ENCODE assay signal across 8 cellular contexts in genomic region chr4:54217642-54218486, GRCh38. TPM values are rescaled to one million over a fixed set of nuclear protein-coding genes. Genes with fewer than 3 reads are reported as not detected.
DNase-seq lines count a peak whose midpoint lies in the region; ATAC-seq, FAIRE-seq and TF ChIP-seq lines count a peak whose summit lies in the region.

No MANE protein-coding gene starts in this region.

- no peak overlapping the region for H3K4ac ChIP-seq in H1 (replicated peaks; ENCODE audit: insufficient read length, low read depth, low read length)

- BruUV-seq in A673 (replicated peaks; lab: Mats Ljungman, UMichigan), result no TSS peak

- H3K36me3 Mint-ChIP-seq in activated CD4-positive, alpha-beta memory T cell treated with anti-CD3 and anti-CD28 coated beads, Interleukin-2, amount 10 ng/mL, durations not matched to agents 7 days and 5 days (ENCODE audit: low read depth), result no peaks in the 10 kb centered on the region

- no peak overlapping the region for H3K18ac ChIP-seq in H1 (ENCODE audit: extremely low read depth, low read length)

- no peaks in the 10 kb centered on the region for H3K9me3 Mint-ChIP-seq in activated CD4-positive, alpha-beta memory T cell treated with anti-CD3 and anti-CD28 coated beads, Interleukin-2, amount 10 ng/mL, durations not matched to agents 7 days and 5 days

- no peak for TF ChIP-seq POLR2A in H1 (IDR thresholded peaks at IDR 0.05; ENCODE audit: control extremely low read depth in 1 of 2, low read depth in 2 of 2, low read length in 2 of 2)

- peaks cover 33% of the 10 kb centered on the region for H3K27me3 Mint-ChIP-seq in activated CD4-positive, alpha-beta memory T cell treated with anti-CD3 and anti-CD28 coated beads, Interleukin-2, amount 10 ng/mL, durations not matched to agents 7 days and 5 days

- H3K4me1 Mint-ChIP-seq in activated CD4-positive, alpha-beta memory T cell treated with anti-CD3 and anti-CD28 coated beads, Interleukin-2, amount 10 ng/mL, durations not matched to agents 7 days and 5 days, result peaks cover 3% of the 10 kb centered on the region

- no peak overlapping the region for H4K8ac ChIP-seq in H1 (ENCODE audit: extremely low read depth, insufficient read depth, low read length)

- peak overlapping the region; percentile 96; the same call in 1 of the 2 replicates for H2AFZ ChIP-seq in H1 (ENCODE audit: low read length)

- H3K14ac ChIP-seq in H1 (ENCODE audit: insufficient read length), result no peak overlapping the region

- CTCF ChIA-PET in A673 (lab: Charles Lee) (interaction anchor here (1.2 kb wide), 1 partner anchor 288 kb away, joined by 5 read pairs; no protein-coding TSS in a partner anchor), H1 (lab: Charles Lee; ENCODE audit: partially characterized antibody) (interaction anchor here (0.5 to 7.6 kb wide), 42 partner anchors 8 to 1188 kb away, joined by 3 to 79 read pairs (median 3); partner anchors contain the start of gene GSX2)
- CTCF ChIA-PET in activated CD4-positive, alpha-beta memory T cell treated with anti-CD3 and anti-CD28 coated beads, Interleukin-2, amount 10 ng/mL, durations not matched to agents 7 days and 5 days (lab: Charles Lee), result interaction anchor here (0.9 to 4.2 kb wide), 6 partner anchors 15 to 1020 kb away, joined by 3 to 24 read pairs (median 8); no protein-coding TSS in a partner anchor

- H3K4me3 ChIP-seq in A673 (ENCODE audit: low read depth, low read length, poor library complexity, severe bottlenecking) (no peak overlapping the region), H1 (ENCODE audit: extremely low read depth in 1 of 4, insufficient read depth in 2 of 4, low read depth in 3 of 4, low read length in 4 of 4) (peak overlapping the region; percentile 12 to 59 (median 42); a peak in 6 of 8 replicates), lung (no peak overlapping the region)

- no peak for TF ChIP-seq EP300 in H1 (IDR thresholded peaks at IDR 0.05; ENCODE audit: borderline replicate concordance in 1 of 2, low read depth in 2 of 2, low read length in 2 of 2)

- H2BK120ac ChIP-seq in H1 (replicated peaks; ENCODE audit: low read depth, low read length), result no peak overlapping the region

- no peak overlapping the region for H4K91ac ChIP-seq in H1 (replicated peaks; ENCODE audit: insufficient read length, low read length)

- DNase-seq in A673 (ENCODE audit: low spot score) (peak; percentile 67), GM18507 (ENCODE audit: extremely low spot score, insufficient read length, low read depth) (no peak), NCI-H526 treated with DMSO at 0.1 percent for 48 hours (lab: John Stamatoyannopoulos, UW) (peak; percentile 75), H1 (ENCODE audit: low read depth in 1 of 2, low spot score in 2 of 2) (peak in 1 of 2 experiments; percentile 81), lung (ENCODE audit: low spot score) (peak; percentile 75)
- peak; percentile 53 for DNase-seq in activated CD4-positive, alpha-beta memory T cell treated with anti-CD3 and anti-CD28 coated beads, Interleukin-2, amount 10 ng/mL, durations not matched to agents 7 days and 5 days
- peak; percentile 23 for DNase-seq in stimulated activated CD8-positive, alpha-beta memory T cell treated with anti-CD3 and anti-CD28 coated beads, Interleukin-4, amount 100 ng/mL, for 24 hours (ENCODE audit: low read depth)

- H3K27me3 ChIP-seq in A673 (replicated peaks; ENCODE audit: insufficient read depth, low read depth, low read length, poor library complexity) (peaks cover 16% of the 10 kb centered on the region), H1 (replicated peaks in 1 of 4; ENCODE audit: control insufficient read depth in 3 of 4, extremely low read depth in 1 of 4, insufficient read depth in 3 of 4, low read length in 3 of 4) (peaks cover 0 to 34% (median 18%) of the 10 kb centered on the region in 4 experiments; a peak in 6 of 7 replicates), lung (ENCODE audit: control insufficient read depth, insufficient read depth) (no peaks in the 10 kb centered on the region)

- FAIRE-seq in GM18507 (lab: Jason Lieb, UNC) (peak; percentile 83), H1 (lab: Jason Lieb, UNC) (peak; percentile 92)

- H3K9me3 ChIP-seq in A673 (ENCODE audit: low read depth, low read length, poor library complexity, severe bottlenecking) (no peaks in the 10 kb centered on the region), H1 (ENCODE audit: insufficient read depth in 2 of 2, low read depth in 1 of 2, low read length in 1 of 2) (no peaks in the 10 kb centered on the region), lung (ENCODE audit: control insufficient read depth in 2 of 2, insufficient read depth in 1 of 2, low read length in 1 of 2) (no peaks in the 10 kb centered on the region)

- ATAC-seq in HG03520 (IDR thresholded peaks at IDR 0.05; ENCODE audit: unreplicated experiment) (peak; percentile 56), lung (ENCODE audit: insufficient read depth, low FRiP score) (peak; percentile 85)

- peak; percentile 90 to 93 for TF ChIP-seq RAD21 in H1 (IDR thresholded peaks at IDR 0.05 in 1 of 2, conservative IDR thresholded peaks at IDR 0.05 in 1 of 2; ENCODE audit: low read depth in 2 of 2, low read length in 2 of 2)

- no peak overlapping the region for H3K27ac Mint-ChIP-seq in activated CD4-positive, alpha-beta memory T cell treated with anti-CD3 and anti-CD28 coated beads, Interleukin-2, amount 10 ng/mL, durations not matched to agents 7 days and 5 days

- H2AK5ac ChIP-seq in H1 (ENCODE audit: low read depth, low read length), result no peak overlapping the region

- POLR2A ChIA-PET in A673 (lab: Charles Lee; ENCODE audit: low non-redundant PET) (no interaction called here), H1 (lab: Charles Lee; ENCODE audit: partially characterized antibody) (no interaction called here)
- POLR2A ChIA-PET in activated CD4-positive, alpha-beta memory T cell treated with anti-CD3 and anti-CD28 coated beads, Interleukin-2, amount 10 ng/mL, durations not matched to agents 7 days and 5 days (lab: Charles Lee), result no interaction called here

- H3K27ac ChIP-seq in A673 (ENCODE audit: low read depth, low read length, poor library complexity, severe bottlenecking) (no peak overlapping the region), H1 (ENCODE audit: low read depth, low read length) (no peak overlapping the region), lung (ENCODE audit: low read depth in 1 of 2, low read length in 1 of 2) (no peak overlapping the region)

- intact Hi-C loops in A673 (cut with micrococcal nuclease; ENCODE audit: unreplicated experiment), result loop anchor here (5.0 kb wide), 1 partner anchor 291 kb away; no protein-coding TSS in a partner anchor

- H4K5ac ChIP-seq in H1 (ENCODE audit: insufficient read length, low read depth, low read length), result no peak overlapping the region

- H3K4me2 ChIP-seq in H1 (ENCODE audit: insufficient read depth in 1 of 2, low read depth in 2 of 2, low read length in 2 of 2), result peak overlapping the region; percentile 36 to 97

- H2BK5ac ChIP-seq in H1 (ENCODE audit: low read depth, low read length), result no peak overlapping the region

- no peak overlapping the region for H3K4me3 Mint-ChIP-seq in activated CD4-positive, alpha-beta memory T cell treated with anti-CD3 and anti-CD28 coated beads, Interleukin-2, amount 10 ng/mL, durations not matched to agents 7 days and 5 days

- 12% methylated on average over 23 of the region's 23 CpGs; no CpG with 5 or more reads in 1 of the 2 experiments for WGBS in H1 (ENCODE audit: extremely low coverage in 1 of 2, insufficient coverage in 1 of 2, insufficient read length in 1 of 2, insufficient replicate concordance in 2 of 2, low coverage in 1 of 2, low lambda C conversion rate in 2 of 2, missing lambda C conversion rate in 1 of 2), 2 experiments
- 1% methylated on average over 23 of the region's 23 CpGs for WGBS in lung, 2 donors

- no peak overlapping the region for H3K23ac ChIP-seq in H1 (ENCODE audit: insufficient read length)

- H3K56ac ChIP-seq in H1 (replicated peaks; ENCODE audit: insufficient read length, low read depth, low read length), result no peak overlapping the region

- no peaks in the 10 kb centered on the region for H3K36me3 ChIP-seq in A673 (ENCODE audit: insufficient read depth, low read length, poor library complexity, severe bottlenecking)
- no peaks in the 10 kb centered on the region for H3K36me3 ChIP-seq in H1 (ENCODE audit: control insufficient read depth in 2 of 4, insufficient read depth in 4 of 4, low read length in 3 of 4)
- no peaks in the 10 kb centered on the region for H3K36me3 ChIP-seq in lung (ENCODE audit: control insufficient read depth in 2 of 2, insufficient read depth in 2 of 2, low read length in 2 of 2)

- no peak overlapping the region for H2BK15ac ChIP-seq in H1 (ENCODE audit: low read length)

- H2BK20ac ChIP-seq in H1 (ENCODE audit: low read length), result no peak overlapping the region

- H3K9ac ChIP-seq in H1 (replicated peaks in 1 of 4; ENCODE audit: extremely low read depth in 1 of 4, low read depth in 3 of 4, low read length in 3 of 4), result no peak overlapping the region

- no peaks in the 10 kb centered on the region for H3K4me1 ChIP-seq in A673 (ENCODE audit: insufficient read depth, low read length, poor library complexity, severe bottlenecking)
- no peaks in the 10 kb centered on the region for H3K4me1 ChIP-seq in H1 (replicated peaks in 1 of 4; ENCODE audit: control insufficient read depth in 3 of 4, insufficient read depth in 4 of 4, low read length in 3 of 4)
- H3K4me1 ChIP-seq in lung (ENCODE audit: control insufficient read depth in 2 of 2, insufficient read depth in 2 of 2, low read length in 2 of 2), result peaks cover 0 to 2% of the 10 kb centered on the region in 2 donors

- no peaks in the 10 kb centered on the region for H4K20me1 ChIP-seq in H1 (replicated peaks in 1 of 2; ENCODE audit: control insufficient read depth in 1 of 2, insufficient read depth in 2 of 2, low read length in 2 of 2)

- H2BK12ac ChIP-seq in H1 (ENCODE audit: low read depth, low read length), result no peak overlapping the region

- TF ChIP-seq CTCF in A673 (conservative IDR thresholded peaks at IDR 0.05; ENCODE audit: low read depth, low read length) (peak; percentile 68), H1 (IDR thresholded peaks at IDR 0.05; ENCODE audit: control extremely low read depth in 1 of 3, insufficient read depth in 1 of 3, low read depth in 1 of 3, low read length in 3 of 3) (peak; percentile 58 to 86 (median 83)), lung (IDR thresholded peaks at IDR 0.05; ENCODE audit: control extremely low read depth, extremely low read depth) (peak; percentile 72)

- no peaks in the 10 kb centered on the region for H3K79me1 ChIP-seq in H1 (ENCODE audit: low read depth, low read length)

- H3K79me2 ChIP-seq in H1 (ENCODE audit: control insufficient read depth in 1 of 2, insufficient read depth in 2 of 2, low read length in 2 of 2), result no peaks in the 10 kb centered on the region

- peaks cover 2% of the 10 kb centered on the region; the same call in 1 of the 2 replicates for H3K23me2 ChIP-seq in H1 (ENCODE audit: low read depth, low read length)

RNA-seq across cellular contexts. Expression of gene PDGFRA, which starts 11.2 kb away (rescaled TPM):
- total RNA-seq in A673 (2021), result 0.24 and 0.66 TPM in 2 replicates
- under 1 TPM; 0.45 to 0.68 TPM for total RNA-seq in activated CD4-positive, alpha-beta memory T cell treated with anti-CD3 and anti-CD28 coated beads, Interleukin-2, amount 10 ng/mL, durations not matched to agents 7 days and 5 days
- 3.4 and 3.7 TPM in 2 replicates for total RNA-seq in H1 (2021; fragmentation: NEBNext Ultra II Directional; extraction: Animal tissue kit (Norgen Biotek cat#: 25700))
- 0.91 and 1.4 TPM in 2 replicates for polyA plus RNA-seq in H1 (2011; rRNA removed)
- 1.2 TPM for polyA plus RNA-seq in H1 (2011; cell fraction: cytosol; rRNA removed)
- 1.1 TPM for polyA plus RNA-seq in H1 (2011; cell fraction: nucleus; rRNA removed)
- polyA plus RNA-seq in H1 (2012, experiment 1 of 2), result 1.1 to 1.9 TPM (median 1.5 TPM) in 4 replicates
- 0.56 TPM for polyA plus RNA-seq in H1 (2012, experiment 2 of 2)
- 3.1 TPM for polyA plus RNA-seq in H1 (2013, experiment 1 of 2)
- polyA plus RNA-seq in H1 (2013, experiment 2 of 2), result 3.9 TPM
- polyA minus RNA-seq in H1 (2011; rRNA and poly(A)+ RNA removed), result 2.0 and 3.8 TPM in 2 replicates
- polyA minus RNA-seq in H1 (2011; cell fraction: cytosol; rRNA and poly(A)+ RNA removed), result not detected
- 1.9 TPM for polyA minus RNA-seq in H1 (2011; cell fraction: nucleus; rRNA and poly(A)+ RNA removed)
- total RNA-seq in lung, result 100 to 1,000 TPM in 1 of 2 donors, 10 to 100 TPM in 1; 79.2 to 151 TPM
- polyA plus RNA-seq in lung, result 10 to 100 TPM in 1 of 2 donors, 1 to 10 TPM in 1; 8.1 to 52.1 TPM

Comparison
In these comparisons a context has a peak if more than half of its experiments do, and no peak if none do; other contexts are left out.
1. H3K4me3 ChIP-seq: peak in H1 (4 of 4); none in A673 (single experiment) and lung (single experiment).
2. RNA of gene PDGFRA, which starts 11.2 kb away (total RNA-seq): 79.2 to 151 TPM in lung; 3.4 to 3.7 TPM in H1, 0.45 to 0.68 TPM in activated CD4-positive, alpha-beta memory T cell treated with anti-CD3 and anti-CD28 coated beads, Interleukin-2, amount 10 ng/mL, durations not matched to agents 7 days and 5 days and 0.24 to 0.66 TPM in A673; every median in the first group is over 10 times any median in the second.
3. Peak in every context shown above with its lines, with median percentiles within 50 percentile points of each other: CTCF ChIP-seq.